In genomic region chr4:9532134-9532862, GRCh38 we compare ENCODE assay signal across 8 cellular contexts.
DNase-seq lines count a peak whose midpoint lies in the region; TF ChIP-seq lines count a peak whose summit lies in the region.
"Not testable (repeated sequence)": the region's sequence is repeated elsewhere in the genome, so short reads cannot be mapped to it uniquely, and the experiment has no call there.

No MANE protein-coding gene starts in this region.

- not testable (repeated sequence) for DNase-seq in HFFc6
- DNase-seq in NCI-H460 (ENCODE audit: extremely low read depth, low read depth) = peak; percentile 31
- DNase-seq in activated CD4-positive, CD25-positive, alpha-beta regulatory T cell treated with anti-CD3 and anti-CD28 coated beads, Interleukin-2, amount 50 U/mL, for 72 hours = peak; percentile 78
- DNase-seq in astrocyte of the hippocampus (ENCODE audit: low read depth, low spot score) = peak; percentile 84
- peak; percentile 81 for DNase-seq in cardiac septum (ENCODE audit: low spot score)
- DNase-seq in nephron progenitor cell = peak; percentile 90
- peak; percentile 67 for DNase-seq in stimulated activated CD8-positive, alpha-beta memory T cell treated with anti-CD3 and anti-CD28 coated beads, Interleukin-15, amount 100 ng/mL, for 24 hours (ENCODE audit: low read depth)

- H3K36me3 Mint-ChIP-seq in HFFc6 (ENCODE audit: low read depth); nephron progenitor cell (ENCODE audit: low read depth): not testable (repeated sequence)

- not testable (repeated sequence) for H3K27ac Mint-ChIP-seq in HFFc6, nephron progenitor cell

- peaks cover 37% of the 10 kb centered on the region; the same call in 1 of the 2 replicates for H3K9me3 Mint-ChIP-seq in HFFc6
- not testable (repeated sequence) for H3K9me3 Mint-ChIP-seq in nephron progenitor cell

- H3K27ac ChIP-seq in C4-2B = not testable (repeated sequence)

- intact Hi-C loops in cardiac septum (cut with DNase I) = loop anchor here (5.0 kb wide), 1 partner anchor 125 kb away; no protein-coding TSS in a partner anchor

- H3K27me3 Mint-ChIP-seq in HFFc6 (ENCODE audit: insufficient read depth) = peaks cover 10% of the 10 kb centered on the region; the same call in 1 of the 2 replicates
- H3K27me3 Mint-ChIP-seq in nephron progenitor cell (ENCODE audit: low read depth, poor library complexity) = peaks cover 69% of the 10 kb centered on the region

- not testable (repeated sequence) for H3K4me3 Mint-ChIP-seq in HFFc6
- H3K4me3 Mint-ChIP-seq in nephron progenitor cell = peak overlapping the region; percentile 81

- peak; percentile 83 for TF ChIP-seq CTCF in C4-2B (conservative IDR thresholded peaks at IDR 0.05)
- TF ChIP-seq CTCF in HFFc6 (IDR thresholded peaks at IDR 0.05) = peak; percentile 75
- TF ChIP-seq CTCF in nephron progenitor cell (IDR thresholded peaks at IDR 0.05) = peak; percentile 52

- H3K4me1 Mint-ChIP-seq in HFFc6 (ENCODE audit: low read depth) = not testable (repeated sequence)
- peaks cover 28% of the 10 kb centered on the region for H3K4me1 Mint-ChIP-seq in nephron progenitor cell
